In the genomic region with DNA sequence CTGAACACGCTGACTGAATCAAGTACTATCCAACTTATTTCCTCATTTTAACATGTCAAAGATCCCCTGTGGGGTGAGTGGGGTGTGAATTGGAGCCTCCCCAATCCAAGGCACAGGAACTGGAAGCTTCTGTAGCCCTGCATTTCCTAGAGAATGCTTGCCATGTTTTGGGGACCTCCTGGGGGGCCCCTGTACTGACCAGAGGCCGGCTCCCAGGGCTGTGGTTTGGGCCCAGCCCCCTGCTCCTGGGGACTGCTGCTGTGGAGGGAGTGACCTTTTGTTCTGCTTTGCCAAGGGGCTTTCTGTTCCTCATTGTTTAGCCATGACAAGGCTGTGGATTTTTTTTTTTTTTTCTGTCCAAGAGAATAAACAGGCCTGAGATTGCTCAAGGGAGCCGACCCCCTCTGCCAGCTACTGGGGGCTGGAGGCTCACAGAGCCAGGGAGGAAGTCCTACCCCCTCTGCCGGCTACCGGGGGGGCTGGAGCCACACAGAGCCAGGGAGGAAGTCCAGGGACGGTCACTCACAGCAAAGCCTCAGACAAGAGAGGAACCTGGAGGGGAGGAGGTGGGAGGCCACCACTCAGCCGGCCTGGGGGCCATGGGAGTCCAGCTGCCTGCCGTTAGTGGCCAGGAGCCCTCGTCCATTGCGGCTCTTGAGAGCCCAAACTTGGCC, we compare ENCODE assay signal across 8 cellular contexts. TPM values are rescaled to one million over a fixed set of nuclear protein-coding genes. Genes with fewer than 3 reads are reported as not detected.
DNase-seq lines count a peak whose midpoint lies in the region; ATAC-seq, FAIRE-seq and TF ChIP-seq lines count a peak whose summit lies in the region.

No MANE protein-coding gene starts in this region.

- intact Hi-C loops in left lung (cut with DNase I): no loop called here
- intact Hi-C loops in stomach (cut with DNase I; ENCODE audit: low total_unique reads): no loop called here

- no peaks in the 10 kb centered on the region for H3K9me3 ChIP-seq in left lung
- no peaks in the 10 kb centered on the region for H3K9me3 ChIP-seq in stomach

- H3K27me3 ChIP-seq in left lung (no peaks in the 10 kb centered on the region), stomach (no peaks in the 10 kb centered on the region)

- peaks cover 87% of the 10 kb centered on the region for H3K4me1 Mint-ChIP-seq in central memory CD8-positive, alpha-beta T cell

- FAIRE-seq in HTR-8/SVneo (lab: Jason Lieb, UNC): peak; percentile 13

- H3K4me1 ChIP-seq in left lung (peaks cover 51 to 100% of the 10 kb centered on the region in 2 donors), stomach (peaks cover 53 to 98% (median 73%) of the 10 kb centered on the region in 4 donors)

- no peaks in the 10 kb centered on the region for H3K9me3 Mint-ChIP-seq in central memory CD8-positive, alpha-beta T cell

- no peak for ATAC-seq in central memory CD8-positive, alpha-beta T cell (replicated peaks; ENCODE audit: extremely low read depth, poor library complexity, severe bottlenecking)
- peak; percentile 68 for ATAC-seq in left lung

- H3K27ac Mint-ChIP-seq in central memory CD8-positive, alpha-beta T cell (ENCODE audit: low read depth): peak overlapping the region; percentile 100

- H3K27ac ChIP-seq in left lung (peak overlapping the region; percentile 88 to 94), stomach (peak overlapping the region; percentile 37 to 92 (median 89))

- 17 to 31% (median 26%) methylated on average over 7 to 10 of the region's 10 CpGs for whole genome bisulfite sequencing in stomach, 5 donors

- peak overlapping the region in 1 of 2 donors; percentile 30 for H3K4me3 ChIP-seq in left lung
- H3K4me3 ChIP-seq in stomach: peak overlapping the region in 2 of 4 donors; percentile 18 to 23

- TF ChIP-seq POLR2A in stomach (IDR thresholded peaks at IDR 0.05): no peak

- H3K4me3 Mint-ChIP-seq in central memory CD8-positive, alpha-beta T cell: no peak overlapping the region

- H3K36me3 Mint-ChIP-seq in central memory CD8-positive, alpha-beta T cell (ENCODE audit: insufficient read depth): peaks cover 29% of the 10 kb centered on the region

- no peaks in the 10 kb centered on the region for H3K27me3 Mint-ChIP-seq in central memory CD8-positive, alpha-beta T cell

- in situ Hi-C loops in ACHN (cut with HindIII; ENCODE audit: low pct_ligation_motif_present, low pct_unique_long_range_greater_than_20kb, low sequenced_read_pairs): no loop called here

- DNase-seq in ACHN: peak; percentile 1
- peak; percentile 59 for DNase-seq in HTR-8/SVneo (ENCODE audit: insufficient read length, low spot score)
- no peak for DNase-seq in central memory CD8-positive, alpha-beta T cell (ENCODE audit: low spot score in 2 of 2)
- peak; percentile 89 to 93 for DNase-seq in left lung
- DNase-seq in stomach: peak; percentile 56
- no peak for DNase-seq in NCI-H526 treated with DMSO at 0.1 percent for 48 hours (lab: John Stamatoyannopoulos, UW)
- no peak for DNase-seq in DMS 273 treated with DMSO at 0.1 percent for 48 hours (lab: John Stamatoyannopoulos, UW)
- DNase-seq in NCI-H2171 (lab: John Stamatoyannopoulos, UW): no peak

- peak in 1 of 2 donors; percentile 45 for TF ChIP-seq CTCF in left lung (IDR thresholded peaks at IDR 0.05)
- TF ChIP-seq CTCF in stomach (IDR thresholded peaks at IDR 0.05): no peak

- peaks cover 0 to 26% of the 10 kb centered on the region in 2 donors for H3K36me3 ChIP-seq in left lung
- peaks cover 0 to 10% (median 4%) of the 10 kb centered on the region in 4 donors for H3K36me3 ChIP-seq in stomach

- peak; percentile 65 for TF ChIP-seq EP300 in stomach (IDR thresholded peaks at IDR 0.05)

RNA-seq across cellular contexts. Expression of a gene that starts 17.4 kb away (rescaled TPM):
- total RNA-seq in left lung (100 to 1,000 TPM in 1 of 2 donors, 10 to 100 TPM in 1; 33.0 to 109 TPM), stomach (10 to 100 TPM in 4 of 5 donors, 1 to 10 TPM in 1; 7.1 to 24.3 (median 14.9) TPM)
- polyA plus RNA-seq in stomach: 1 to 10 TPM; 5.4 to 8.4 (median 7.8) TPM

RNA-seq across cellular contexts. Expression of a gene that starts 45.7 kb away (rescaled TPM):
- 10 to 100 TPM; 58.4 to 62.3 TPM for total RNA-seq in left lung
- 100 to 1,000 TPM in 1 of 5 donors, 10 to 100 TPM in 4; 57.1 to 106 (median 76.5) TPM for total RNA-seq in stomach
- 10 to 100 TPM in 1 of 3 donors, 1 to 10 TPM in 2; 6.7 to 17.3 (median 9.0) TPM for polyA plus RNA-seq in stomach

Comparison
In these comparisons a context has a peak if more than half of its experiments do, and no peak if none do; other contexts are left out.
1. DNase-seq: peak in ACHN (single experiment), HTR-8/SVneo (single experiment), left lung (2 of 2) and stomach (single experiment); none in central memory CD8-positive, alpha-beta T cell (0 of 2), NCI-H526 treated with DMSO at 0.1 percent for 48 hours (single experiment), DMS 273 treated with DMSO at 0.1 percent for 48 hours (single experiment) and NCI-H2171 (single experiment).